Comparison of ENCODE assay signal across 8 cellular contexts in the genomic region with DNA sequence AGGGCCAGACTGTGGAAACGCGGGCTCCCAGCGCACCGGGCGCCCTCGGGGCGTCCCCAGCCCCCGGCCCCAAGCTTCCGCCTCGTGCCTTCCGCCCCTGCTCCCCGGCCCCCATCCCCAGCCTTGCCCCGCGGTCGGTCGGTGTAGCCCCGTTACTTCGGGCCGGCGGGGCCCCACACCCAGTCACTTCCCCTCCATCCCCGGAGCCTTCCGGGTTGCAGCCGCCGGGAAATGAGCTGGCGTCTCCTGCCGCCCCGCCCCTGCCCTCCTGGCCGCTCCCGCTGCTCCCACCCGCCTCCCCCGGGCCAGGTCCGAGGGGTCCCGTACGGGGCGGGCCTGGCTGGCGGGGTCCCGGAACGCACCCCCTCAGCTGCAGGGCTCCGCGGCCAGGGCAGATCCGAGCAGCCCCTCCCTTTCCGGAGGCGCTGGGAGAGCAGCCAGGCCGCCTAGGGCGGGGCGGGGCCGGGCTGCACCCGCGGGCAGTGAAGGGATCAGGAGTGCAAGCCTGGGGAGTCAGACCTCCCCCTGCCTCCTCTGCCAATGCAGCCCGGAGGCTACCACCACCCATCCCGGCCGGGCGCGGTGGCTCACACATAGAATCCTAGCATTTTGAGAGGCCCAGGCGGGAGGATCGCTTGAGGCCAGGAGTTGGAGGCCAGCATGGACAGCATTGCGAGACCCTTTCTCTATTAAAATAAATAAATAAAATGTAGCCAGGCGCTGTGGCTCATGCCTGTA.
A peak's percentile ranks its signal among the peaks of the same experiment; 100 is the strongest.
DNase-seq lines count a peak whose midpoint lies in the region; ATAC-seq lines count a peak whose summit lies in the region.

No MANE protein-coding gene starts in this region.

- peaks cover 26% of the 10 kb centered on the region for H3K36me3 Mint-ChIP-seq in T-helper 2 cell treated with Interferon-gamma antibody and Interleukin-4, amounts not matched to agents 5 μg/mL and 100 μg/mL, for 36 hours (ENCODE audit: low read depth)

- DNase-seq in ELF-1 (ENCODE audit: low read depth, low spot score) (peak; percentile 79), KBM-7 (peak; percentile 71), astrocyte of the hippocampus (ENCODE audit: low read depth, low spot score) (peak; percentile 82), hypothalamus (lab: John Stamatoyannopoulos, UW) (peak in 40 of 51 donors; percentile 7 to 65 (median 35)), retina (peak; percentile 34), DMS153 treated with DMSO at 0.1 percent for 48 hours (lab: John Stamatoyannopoulos, UW; ENCODE audit: unreplicated experiment) (no peak)
- peak; percentile 72 for DNase-seq in T-helper 2 cell treated with Interferon-gamma antibody and Interleukin-4, amounts not matched to agents 5 μg/mL and 100 μg/mL, for 36 hours (ENCODE audit: low spot score)

- H3K27me3 Mint-ChIP-seq in T-helper 2 cell treated with Interferon-gamma antibody and Interleukin-4, amounts not matched to agents 5 μg/mL and 100 μg/mL, for 36 hours (ENCODE audit: low read depth) = no peaks in the 10 kb centered on the region

- in situ Hi-C loops in KBM-7 (cut with MboI; ENCODE audit: low pct_unique_long_range_greater_than_20kb, low sequenced_read_pairs) = no loop called here

- peaks cover 19% of the 10 kb centered on the region for H3K4me1 Mint-ChIP-seq in T-helper 2 cell treated with Interferon-gamma antibody and Interleukin-4, amounts not matched to agents 5 μg/mL and 100 μg/mL, for 36 hours (ENCODE audit: low read depth)

- no peaks in the 10 kb centered on the region for H3K9me3 Mint-ChIP-seq in T-helper 2 cell treated with Interferon-gamma antibody and Interleukin-4, amounts not matched to agents 5 μg/mL and 100 μg/mL, for 36 hours

- peak overlapping the region; percentile 60 for H3K27ac Mint-ChIP-seq in T-helper 2 cell treated with Interferon-gamma antibody and Interleukin-4, amounts not matched to agents 5 μg/mL and 100 μg/mL, for 36 hours

- H3K4me3 Mint-ChIP-seq in T-helper 2 cell treated with Interferon-gamma antibody and Interleukin-4, amounts not matched to agents 5 μg/mL and 100 μg/mL, for 36 hours = peak overlapping the region; percentile 79

- peak; percentile 46 for ATAC-seq in GM21528 (IDR thresholded peaks at IDR 0.05; ENCODE audit: low FRiP score, unreplicated experiment)
